ENCODE assay signal across 8 cellular contexts in the genomic region with DNA sequence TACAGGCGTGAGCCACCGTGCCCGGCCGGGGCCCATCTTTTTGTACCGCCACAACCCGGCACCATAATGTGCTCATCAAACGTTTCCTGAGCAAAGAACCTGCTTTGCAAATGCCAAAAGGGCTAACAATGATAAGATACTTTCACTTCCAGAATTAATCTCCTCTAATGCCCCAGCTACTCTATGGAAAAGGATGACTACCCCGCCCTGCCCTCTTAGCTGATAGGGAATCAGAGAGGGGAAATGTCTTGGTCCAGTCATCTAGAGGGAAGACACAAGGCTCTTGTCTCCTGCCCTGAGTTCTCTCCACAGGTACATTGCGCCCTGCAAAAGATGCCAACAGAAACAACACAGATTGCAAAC. TPM values are rescaled to one million over a fixed set of nuclear protein-coding genes. Genes with fewer than 3 reads are reported as not detected.
DNase-seq lines count a peak whose midpoint lies in the region; FAIRE-seq and TF ChIP-seq lines count a peak whose summit lies in the region.

No MANE protein-coding gene starts in this region.

- DNase-seq in NCI-H2227 treated with DMSO at 0.1 percent for 48 hours (lab: John Stamatoyannopoulos, UW) = peak; percentile 15
- no peak for DNase-seq in NCI-H2227 (lab: John Stamatoyannopoulos, UW; ENCODE audit: unreplicated experiment)
- DNase-seq in RWPE1 (ENCODE audit: low spot score) = no peak
- no peak for DNase-seq in fibroblast of villous mesenchyme (ENCODE audit: low read depth)
- DNase-seq in small intestine = no peak
- no peak for DNase-seq in NCI-H524 treated with DMSO at 0.1 percent for 48 hours (lab: John Stamatoyannopoulos, UW)
- no peak for DNase-seq in HTR-8/SVneo (ENCODE audit: insufficient read length, low spot score)
- DNase-seq in NCI-H1436 (lab: John Stamatoyannopoulos, UW) = no peak

- POLR2A ChIA-PET in RWPE1 (lab: Yijun Ruan, JAX; ENCODE audit: low non-redundant PET) = no interaction called here

- WGBS in small intestine, 3 donors = 9 to 45% (median 41%) methylated on average over 9 of the region's 9 CpGs

- H3K27ac ChIP-seq in RWPE1 (peak overlapping the region; percentile 85), small intestine (ENCODE audit: low read depth in 1 of 2, low read length in 1 of 2) (peak overlapping the region; percentile 2 to 76)

- FAIRE-seq in small intestine (lab: Jason Lieb, UNC) (no peak), HTR-8/SVneo (lab: Jason Lieb, UNC) (no peak)

- H3K36me3 ChIP-seq in small intestine (ENCODE audit: control insufficient read depth in 2 of 2, insufficient read depth in 2 of 2, low read length in 2 of 2) = no peaks in the 10 kb centered on the region

- no peaks in the 10 kb centered on the region for H3K4me1 ChIP-seq in small intestine (ENCODE audit: control insufficient read depth in 2 of 2, insufficient read depth in 1 of 2, low read depth in 1 of 2, low read length in 1 of 2)

- no peaks in the 10 kb centered on the region for H3K9me3 ChIP-seq in small intestine (ENCODE audit: control insufficient read depth, low read depth)

- no peaks in the 10 kb centered on the region for H3K27me3 ChIP-seq in small intestine (ENCODE audit: control insufficient read depth in 2 of 2, insufficient read depth in 2 of 2, low read length in 2 of 2)

- H3K4me3 ChIP-seq in fibroblast of villous mesenchyme (ENCODE audit: low read depth, low read length) (peak overlapping the region; percentile 73), small intestine (ENCODE audit: low read depth in 1 of 2, low read length in 2 of 2) (peak overlapping the region; percentile 60 to 78)

- TF ChIP-seq CTCF in RWPE1 (conservative IDR thresholded peaks at IDR 0.05; ENCODE audit: low read depth) (no peak), fibroblast of villous mesenchyme (IDR thresholded peaks at IDR 0.05; ENCODE audit: insufficient read depth, low read depth, low read length) (no peak)

- CTCF ChIA-PET in RWPE1 (lab: Yijun Ruan, JAX) = no interaction called here

RNA-seq across cellular contexts. Expression of a gene that starts 0.6 kb away (rescaled TPM):
- total RNA-seq in fibroblast of villous mesenchyme = 8.2 and 11.0 TPM in 2 replicates
- polyA plus RNA-seq in small intestine = 1 to 10 TPM; 1.1 to 4.2 (median 1.1) TPM

RNA-seq across cellular contexts. Expression of a gene that starts 22.0 kb away (rescaled TPM):
- total RNA-seq in fibroblast of villous mesenchyme = 0.86 TPM in 1 of 2 replicates, not detected in the other
- polyA plus RNA-seq in small intestine = 10 to 100 TPM; 14.7 to 26.2 (median 22.7) TPM

RNA-seq across cellular contexts. Expression of a gene that starts 54.6 kb away (rescaled TPM):
- 13.8 and 14.8 TPM in 2 replicates for total RNA-seq in fibroblast of villous mesenchyme
- polyA plus RNA-seq in small intestine = 10 to 100 TPM in 2 of 3 donors, 1 to 10 TPM in 1; 9.8 to 25.7 (median 11.6) TPM
